ENCODE assay signal across 15 cellular contexts in genomic region chr1:151807131-151807530, GRCh38. TPM values are rescaled to one million over a fixed set of nuclear protein-coding genes. Genes with fewer than 3 reads are reported as not detected.
DNase-seq lines count a peak whose midpoint lies in the region; ATAC-seq and TF ChIP-seq lines count a peak whose summit lies in the region.
"Had no signal": no experiment of that assay in that cellular context is flagged by ENCODE, and none has a peak within 500 bp of the region (broad histone marks: within the 10 kb centered on the region; RNA-seq: fewer than 3 reads in every experiment).

No MANE protein-coding gene starts in this region.

- POLR2A ChIA-PET in activated CD4-positive, alpha-beta memory T cell treated with anti-CD3 and anti-CD28 coated beads for 36 hours (lab: Charles Lee), result no interaction called here

- 73 to 81% methylated on average over 5 of the region's 5 CpGs for WGBS in tibial nerve, 2 donors

- no peak overlapping the region for H3K27ac Mint-ChIP-seq in activated CD8-positive, alpha-beta memory T cell treated with anti-CD3 and anti-CD28 coated beads, Interleukin-2, amount 10 ng/mL, durations not matched to agents 7 days and 5 days
- no peak overlapping the region for H3K27ac Mint-ChIP-seq in activated CD4-positive, alpha-beta memory T cell treated with anti-CD3 and anti-CD28 coated beads for 36 hours
- H3K27ac Mint-ChIP-seq: B cell had no signal

- peaks cover 0 to 9% (median 0%) of the 10 kb centered on the region in 4 donors for H3K4me1 ChIP-seq in tibial nerve
- H3K4me1 ChIP-seq: Caco-2 had no signal

- peak; percentile 17 for DNase-seq in activated CD8-positive, alpha-beta memory T cell treated with anti-CD3 and anti-CD28 coated beads, Interleukin-2, amount 50 U/mL, for 48 hours
- no peak for DNase-seq in activated CD8-positive, alpha-beta memory T cell treated with anti-CD3 and anti-CD28 coated beads, Interleukin-2, amount 10 ng/mL, durations not matched to agents 7 days and 5 days
- DNase-seq in G401 (ENCODE audit: low spot score) (peak; percentile 52), mesenteric fat pad (ENCODE audit: low spot score) (peak; percentile 80), tibial nerve (ENCODE audit: low spot score in 2 of 2) (no peak)
- no peak for DNase-seq in activated CD4-positive, alpha-beta memory T cell treated with anti-CD3 and anti-CD28 coated beads for 36 hours
- DNase-seq: Caco-2; CD8-positive, alpha-beta memory T cell; DMS79; GOT3; H9; IMR-90 had no signal

- H3K27me3 ChIP-seq in tibial nerve, result peaks cover 0 to 10% of the 10 kb centered on the region in 2 donors

- ATAC-seq in activated CD8-positive, alpha-beta memory T cell treated with anti-CD3 and anti-CD28 coated beads, Interleukin-2, amount 10 ng/mL, durations not matched to agents 7 days and 5 days, result no peak
- no peak for ATAC-seq in GM18519 (IDR thresholded peaks at IDR 0.05; ENCODE audit: low FRiP score, unreplicated experiment)

- intact Hi-C loops in activated CD4-positive, alpha-beta memory T cell treated with anti-CD3 and anti-CD28 coated beads for 36 hours (cut with micrococcal nuclease), result no loop called here

- TF ChIP-seq EP300 in tibial nerve (IDR thresholded peaks at IDR 0.05), result no peak

- no peaks in the 10 kb centered on the region for H3K9me3 ChIP-seq in tibial nerve
- H3K9me3 ChIP-seq: Caco-2 had no signal

- H3K4me1 Mint-ChIP-seq in activated CD8-positive, alpha-beta memory T cell treated with anti-CD3 and anti-CD28 coated beads, Interleukin-2, amount 10 ng/mL, durations not matched to agents 7 days and 5 days, result no peaks in the 10 kb centered on the region
- no peaks in the 10 kb centered on the region for H3K4me1 Mint-ChIP-seq in activated CD4-positive, alpha-beta memory T cell treated with anti-CD3 and anti-CD28 coated beads for 36 hours (ENCODE audit: low read depth)

- CTCF ChIA-PET in activated CD8-positive, alpha-beta memory T cell treated with anti-CD3 and anti-CD28 coated beads, Interleukin-2, amount 10 ng/mL, durations not matched to agents 7 days and 5 days (lab: Charles Lee), result no interaction called here
- CTCF ChIA-PET in activated CD4-positive, alpha-beta memory T cell treated with anti-CD3 and anti-CD28 coated beads for 36 hours (lab: Charles Lee), result interaction anchor here (1.2 kb wide), 1 partner anchor 72 kb away, joined by 3 read pairs; no protein-coding TSS in a partner anchor

- in situ Hi-C loops in G401 (cut with HindIII; ENCODE audit: low sequenced_read_pairs), result no loop called here

- H3K9me3 Mint-ChIP-seq in activated CD8-positive, alpha-beta memory T cell treated with anti-CD3 and anti-CD28 coated beads, Interleukin-2, amount 10 ng/mL, durations not matched to agents 7 days and 5 days (ENCODE audit: low read depth), result no peaks in the 10 kb centered on the region
- no peaks in the 10 kb centered on the region for H3K9me3 Mint-ChIP-seq in activated CD4-positive, alpha-beta memory T cell treated with anti-CD3 and anti-CD28 coated beads for 36 hours
- H3K9me3 Mint-ChIP-seq: CD8-positive, alpha-beta memory T cell; H9 had no signal

- H3K4me3 Mint-ChIP-seq in activated CD8-positive, alpha-beta memory T cell treated with anti-CD3 and anti-CD28 coated beads, Interleukin-2, amount 10 ng/mL, durations not matched to agents 7 days and 5 days, result no peak overlapping the region
- H3K4me3 Mint-ChIP-seq in activated CD4-positive, alpha-beta memory T cell treated with anti-CD3 and anti-CD28 coated beads for 36 hours, result no peak overlapping the region
- H3K4me3 Mint-ChIP-seq: B cell; CD8-positive, alpha-beta memory T cell; H9 had no signal

- H3K27ac ChIP-seq in tibial nerve, result no peak overlapping the region

- no peak overlapping the region for H3K4me3 ChIP-seq in tibial nerve

- no peaks in the 10 kb centered on the region for H3K36me3 ChIP-seq in tibial nerve

- TF ChIP-seq POLR2A in tibial nerve (IDR thresholded peaks at IDR 0.05), result no peak

- no peak for TF ChIP-seq CTCF in tibial nerve (IDR thresholded peaks at IDR 0.05)

- peaks cover 6% of the 10 kb centered on the region for H3K27me3 Mint-ChIP-seq in activated CD8-positive, alpha-beta memory T cell treated with anti-CD3 and anti-CD28 coated beads, Interleukin-2, amount 10 ng/mL, durations not matched to agents 7 days and 5 days
- H3K27me3 Mint-ChIP-seq in activated CD4-positive, alpha-beta memory T cell treated with anti-CD3 and anti-CD28 coated beads for 36 hours, result no peaks in the 10 kb centered on the region

- H3K36me3 Mint-ChIP-seq in activated CD8-positive, alpha-beta memory T cell treated with anti-CD3 and anti-CD28 coated beads, Interleukin-2, amount 10 ng/mL, durations not matched to agents 7 days and 5 days, result no peaks in the 10 kb centered on the region
- H3K36me3 Mint-ChIP-seq in activated CD4-positive, alpha-beta memory T cell treated with anti-CD3 and anti-CD28 coated beads for 36 hours, result no peaks in the 10 kb centered on the region
- H3K36me3 Mint-ChIP-seq: CD8-positive, alpha-beta memory T cell had no signal

RNA-seq across cellular contexts. Expression of gene LINGO4, which starts 1.9 kb away (rescaled TPM):
- under 1 TPM; 0.07 to 0.15 TPM for total RNA-seq in activated CD8-positive, alpha-beta memory T cell treated with anti-CD3 and anti-CD28 coated beads, Interleukin-2, amount 10 ng/mL, durations not matched to agents 7 days and 5 days
- total RNA-seq in G401 (2014; rRNA removed; shearing (Covaris generic)), result not detected in 2 replicates
- not detected for total RNA-seq in mesenteric fat pad
- under 1 TPM; 0.33 to 0.39 TPM for total RNA-seq in activated CD4-positive, alpha-beta memory T cell treated with anti-CD3 and anti-CD28 coated beads for 36 hours
- not detected for total RNA-seq in tibial nerve
- total RNA-seq: B cell, Caco-2, H9, HT-29, IMR-90 had no signal

RNA-seq across cellular contexts. Expression of gene TDRKH, which starts 16.8 kb away (rescaled TPM):
- 10 to 100 TPM; 16.4 to 17.1 TPM for total RNA-seq in activated CD8-positive, alpha-beta memory T cell treated with anti-CD3 and anti-CD28 coated beads, Interleukin-2, amount 10 ng/mL, durations not matched to agents 7 days and 5 days
- 20.6 and 21.2 TPM in 2 replicates for total RNA-seq in G401 (2014; rRNA removed; shearing (Covaris generic))
- total RNA-seq in mesenteric fat pad (4.9 TPM), tibial nerve (1 to 10 TPM; 2.2 to 8.0 (median 7.0) TPM)
- total RNA-seq in activated CD4-positive, alpha-beta memory T cell treated with anti-CD3 and anti-CD28 coated beads for 36 hours, result 10 to 100 TPM; 30.6 to 32.4 TPM

RNA-seq across cellular contexts. Expression of gene RORC, which starts 24.5 kb away (rescaled TPM):
- 1 to 10 TPM in 1 of 2 experiments, under 1 TPM in 1; 0.30 to 1.3 TPM for total RNA-seq in activated CD8-positive, alpha-beta memory T cell treated with anti-CD3 and anti-CD28 coated beads, Interleukin-2, amount 10 ng/mL, durations not matched to agents 7 days and 5 days
- total RNA-seq in G401 (2014; rRNA removed; shearing (Covaris generic)), result not detected in 2 replicates
- total RNA-seq in mesenteric fat pad (0.10 TPM), tibial nerve (under 1 TPM in 2 of 4 donors, not detected in 2; 0.21 to 0.90 TPM)
- total RNA-seq in activated CD4-positive, alpha-beta memory T cell treated with anti-CD3 and anti-CD28 coated beads for 36 hours, result 10 to 100 TPM in 1 of 2 experiments, 1 to 10 TPM in 1; 9.9 to 10.9 TPM
- total RNA-seq: B cell, Caco-2, IMR-90 had no signal

RNA-seq across cellular contexts. Expression of gene C2CD4D, which starts 32.5 kb away (rescaled TPM):
- under 1 TPM; 0.33 to 0.96 TPM for total RNA-seq in activated CD8-positive, alpha-beta memory T cell treated with anti-CD3 and anti-CD28 coated beads, Interleukin-2, amount 10 ng/mL, durations not matched to agents 7 days and 5 days
- not detected in 2 replicates for total RNA-seq in G401 (2014; rRNA removed; shearing (Covaris generic))
- not detected for total RNA-seq in mesenteric fat pad
- total RNA-seq in activated CD4-positive, alpha-beta memory T cell treated with anti-CD3 and anti-CD28 coated beads for 36 hours, result 1 to 10 TPM; 3.3 to 3.9 TPM
- total RNA-seq in tibial nerve, result 1 to 10 TPM in 2 of 4 donors, not detected in 2; 2.2 to 3.9 TPM
- total RNA-seq: B cell, IMR-90 had no signal

RNA-seq across cellular contexts. Expression of gene MRPL9, which starts 43.8 kb away (rescaled TPM):
- 100 to 1,000 TPM; 111 to 127 TPM for total RNA-seq in activated CD8-positive, alpha-beta memory T cell treated with anti-CD3 and anti-CD28 coated beads, Interleukin-2, amount 10 ng/mL, durations not matched to agents 7 days and 5 days
- 173 and 199 TPM in 2 replicates for total RNA-seq in G401 (2014; rRNA removed; shearing (Covaris generic))
- 42.5 TPM for total RNA-seq in mesenteric fat pad
- 100 to 1,000 TPM; 135 to 154 TPM for total RNA-seq in activated CD4-positive, alpha-beta memory T cell treated with anti-CD3 and anti-CD28 coated beads for 36 hours
- total RNA-seq in tibial nerve, result 10 to 100 TPM; 47.1 to 74.1 (median 58.7) TPM

Comparison
In these comparisons a context has a peak if more than half of its experiments do, and no peak if none do; other contexts are left out.
1. DNase-seq: peak in activated CD8-positive, alpha-beta memory T cell treated with anti-CD3 and anti-CD28 coated beads, Interleukin-2, amount 50 U/mL, for 48 hours (single experiment), G401 (single experiment) and mesenteric fat pad (single experiment); none in activated CD8-positive, alpha-beta memory T cell treated with anti-CD3 and anti-CD28 coated beads, Interleukin-2, amount 10 ng/mL, durations not matched to agents 7 days and 5 days (single experiment), activated CD4-positive, alpha-beta memory T cell treated with anti-CD3 and anti-CD28 coated beads for 36 hours (single experiment) and tibial nerve (0 of 2).